ENCODE assay signal across 13 cellular contexts in genomic region chr1:5423109-5423508, GRCh38.
A peak's percentile ranks its signal among the peaks of the same experiment; 100 is the strongest.
DNase-seq lines count a peak whose midpoint lies in the region; ATAC-seq lines count a peak whose summit lies in the region.
"Had no signal": no experiment of that assay in that cellular context is flagged by ENCODE, and none has a peak within 500 bp of the region (broad histone marks: within the 10 kb centered on the region; RNA-seq: fewer than 3 reads in every experiment).

No MANE protein-coding gene starts in this region.

- no peaks in the 10 kb centered on the region for H3K9me3 ChIP-seq in CD8-positive, alpha-beta memory T cell (ENCODE audit: low read length)
- H3K9me3 ChIP-seq in naive thymus-derived CD4-positive, alpha-beta T cell (ENCODE audit: control insufficient read depth in 2 of 3, low read length in 3 of 3): no peaks in the 10 kb centered on the region
- H3K9me3 ChIP-seq: esophagus squamous epithelium, tibial artery had no signal

- CTCF ChIA-PET in CD8-positive, alpha-beta memory T cell (lab: Charles Lee): interaction anchor here (2.1 kb wide), 1 partner anchor 9 kb away, joined by 4 read pairs; no protein-coding TSS in a partner anchor
- CTCF ChIA-PET in naive thymus-derived CD4-positive, alpha-beta T cell (lab: Charles Lee): no interaction called here

- intact Hi-C loops in naive thymus-derived CD4-positive, alpha-beta T cell (cut with micrococcal nuclease): loop anchor here (1.0 to 5.0 kb wide), 3 partner anchors 34 to 136 kb away; no protein-coding TSS in a partner anchor

- peak; percentile 65 for ATAC-seq in naive thymus-derived CD4-positive, alpha-beta T cell
- no peak for ATAC-seq in HG02870 (IDR thresholded peaks at IDR 0.05; ENCODE audit: unreplicated experiment)
- no peak for ATAC-seq in HG02840 (IDR thresholded peaks at IDR 0.05; ENCODE audit: low FRiP score, unreplicated experiment)
- no peak for ATAC-seq in left lobe of liver

- peak overlapping the region; percentile 31 for H3K4me3 ChIP-seq in CD8-positive, alpha-beta memory T cell (ENCODE audit: low read length)
- peak overlapping the region; percentile 40 for H3K4me3 ChIP-seq in naive thymus-derived CD4-positive, alpha-beta T cell (ENCODE audit: low read length)
- H3K4me3 ChIP-seq: esophagus squamous epithelium, tibial artery had no signal

- H3K4me1 ChIP-seq in CD8-positive, alpha-beta memory T cell (ENCODE audit: insufficient read depth, low read length): peaks cover 24% of the 10 kb centered on the region
- H3K4me1 ChIP-seq in naive thymus-derived CD4-positive, alpha-beta T cell (ENCODE audit: control insufficient read depth in 2 of 2, insufficient read depth in 2 of 2, low read length in 2 of 2): peaks cover 17 to 18% of the 10 kb centered on the region in 2 donors
- H3K4me1 ChIP-seq: tibial artery had no signal

- H3K4me1 Mint-ChIP-seq in CD8-positive, alpha-beta memory T cell: peaks cover 27 to 41% (median 30%) of the 10 kb centered on the region in 3 donors
- peaks cover 17 to 36% (median 28%) of the 10 kb centered on the region in 7 donors for H3K4me1 Mint-ChIP-seq in naive thymus-derived CD4-positive, alpha-beta T cell
- H3K4me1 Mint-ChIP-seq: naive B cell had no signal

- H3K27ac ChIP-seq in CD8-positive, alpha-beta memory T cell (ENCODE audit: low read depth, low read length): no peak overlapping the region
- H3K27ac ChIP-seq in naive thymus-derived CD4-positive, alpha-beta T cell (ENCODE audit: low read depth, low read length): no peak overlapping the region
- H3K27ac ChIP-seq: esophagus squamous epithelium, tibial artery had no signal

- peaks cover 0 to 3% (median 0%) of the 10 kb centered on the region in 3 donors for H3K36me3 Mint-ChIP-seq in CD8-positive, alpha-beta memory T cell
- H3K36me3 Mint-ChIP-seq in naive thymus-derived CD4-positive, alpha-beta T cell: peaks cover 0 to 1% (median 0%) of the 10 kb centered on the region in 5 donors
- H3K36me3 Mint-ChIP-seq: naive B cell had no signal

- DNase-seq in CD8-positive, alpha-beta memory T cell: peak; percentile 7 to 58 (median 29)
- peak; percentile 94 for DNase-seq in NCI-H510A treated with DMSO at 0.1 percent for 48 hours (lab: John Stamatoyannopoulos, UW)
- peak; percentile 29 for DNase-seq in activated CD8-positive, alpha-beta memory T cell treated with anti-CD3 and anti-CD28 coated beads, Interleukin-2, amount 50 U/mL, for 4 hours
- peak in 6 of 9 donors; percentile 21 to 39 (median 23) for DNase-seq in naive thymus-derived CD4-positive, alpha-beta T cell
- DNase-seq in AG20443 (ENCODE audit: low spot score): no peak
- DNase-seq in left lobe of liver (ENCODE audit: low spot score): no peak
- DNase-seq: esophagus squamous epithelium, H7, KBM-7, naive B cell, tibial artery had no signal

- peak overlapping the region in 7 of 8 donors; percentile 7 to 89 (median 74) for H3K27ac Mint-ChIP-seq in CD8-positive, alpha-beta memory T cell
- H3K27ac Mint-ChIP-seq in naive thymus-derived CD4-positive, alpha-beta T cell: peak overlapping the region in 2 of 9 donors; percentile 19 to 50
- H3K27ac Mint-ChIP-seq: naive B cell had no signal

- peak overlapping the region in 6 of 7 donors; percentile 42 to 92 (median 66) for H3K4me3 Mint-ChIP-seq in CD8-positive, alpha-beta memory T cell
- peak overlapping the region; percentile 42 to 77 (median 62) for H3K4me3 Mint-ChIP-seq in naive thymus-derived CD4-positive, alpha-beta T cell
- H3K4me3 Mint-ChIP-seq: naive B cell had no signal

- no peaks in the 10 kb centered on the region for H3K9me3 Mint-ChIP-seq in CD8-positive, alpha-beta memory T cell
- no peaks in the 10 kb centered on the region for H3K9me3 Mint-ChIP-seq in naive thymus-derived CD4-positive, alpha-beta T cell

- H3K27me3 Mint-ChIP-seq in CD8-positive, alpha-beta memory T cell: peaks cover 6 to 12% of the 10 kb centered on the region in 2 donors
- H3K27me3 Mint-ChIP-seq in naive thymus-derived CD4-positive, alpha-beta T cell: peaks cover 4 to 46% (median 11%) of the 10 kb centered on the region in 5 donors

- H3K36me3 ChIP-seq in CD8-positive, alpha-beta memory T cell (ENCODE audit: insufficient read depth, low read length): no peaks in the 10 kb centered on the region
- H3K36me3 ChIP-seq in naive thymus-derived CD4-positive, alpha-beta T cell (ENCODE audit: control insufficient read depth in 2 of 3, insufficient read depth in 3 of 3, low read length in 3 of 3): no peaks in the 10 kb centered on the region
- H3K36me3 ChIP-seq: esophagus squamous epithelium, tibial artery had no signal

- POLR2A ChIA-PET in CD8-positive, alpha-beta memory T cell (lab: Charles Lee): no interaction called here
- POLR2A ChIA-PET in naive thymus-derived CD4-positive, alpha-beta T cell (lab: Charles Lee): no interaction called here

- H3K27me3 ChIP-seq in CD8-positive, alpha-beta memory T cell (ENCODE audit: insufficient read depth, low read length, poor library complexity, severe bottlenecking): no peaks in the 10 kb centered on the region
- no peaks in the 10 kb centered on the region for H3K27me3 ChIP-seq in naive thymus-derived CD4-positive, alpha-beta T cell (ENCODE audit: control insufficient read depth in 2 of 2, insufficient read depth in 2 of 2, low read length in 2 of 2)

Comparison
In these comparisons a context has a peak if more than half of its experiments do, and no peak if none do; other contexts are left out.
1. DNase-seq: peak in CD8-positive, alpha-beta memory T cell (5 of 5), NCI-H510A treated with DMSO at 0.1 percent for 48 hours (single experiment), activated CD8-positive, alpha-beta memory T cell treated with anti-CD3 and anti-CD28 coated beads, Interleukin-2, amount 50 U/mL, for 4 hours (single experiment) and naive thymus-derived CD4-positive, alpha-beta T cell (6 of 9); none in AG20443 (single experiment) and left lobe of liver (single experiment).